In the genomic region with DNA sequence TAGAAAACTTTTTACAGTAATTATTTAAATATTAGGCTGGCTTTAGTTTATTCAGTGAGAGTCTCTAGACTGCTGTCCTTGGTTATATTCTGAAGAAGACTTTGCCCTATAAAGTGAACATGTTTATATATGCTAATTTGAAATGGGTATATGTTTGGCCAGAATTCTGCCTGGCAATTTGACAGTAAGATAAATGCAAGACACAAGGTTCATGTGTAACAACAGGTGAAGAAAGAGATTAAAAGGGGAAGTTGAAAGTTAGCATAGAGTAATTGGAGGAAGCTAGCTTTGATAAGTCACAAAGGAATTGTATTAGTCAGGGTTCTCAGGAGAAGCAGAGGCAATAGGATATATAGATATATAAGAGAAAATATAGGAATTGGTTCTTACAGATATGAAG, we compare ENCODE assay signal across 1 cellular context.
TF ChIP-seq lines count a peak whose summit lies in the region.

No MANE protein-coding gene starts in this region.

TF ChIP-seq in GM12878, 131 proteins besides CTCF, POLR2A, EP300 and RAD21 (continued from another document):
- TF ChIP-seq SKIL (IDR thresholded peaks at IDR 0.05; ENCODE audit: low read depth, poor library complexity, severe bottlenecking), result no peak
- TF ChIP-seq ZBED1 (IDR thresholded peaks at IDR 0.05; ENCODE audit: borderline replicate concordance), result no peak
- TF ChIP-seq YY1 (IDR thresholded peaks at IDR 0.05; ENCODE audit: low read depth, low read length), result no peak
- no peak for TF ChIP-seq NRF1 (conservative IDR thresholded peaks at IDR 0.05; ENCODE audit: low read depth, low read length)
- no peak for TF ChIP-seq ESRRA (IDR thresholded peaks at IDR 0.05; ENCODE audit: low read length)
- TF ChIP-seq GATAD2B (conservative IDR thresholded peaks at IDR 0.05; ENCODE audit: low read depth), result no peak
- TF ChIP-seq TCF7 (IDR thresholded peaks at IDR 0.05; ENCODE audit: borderline replicate concordance), result no peak
- TF ChIP-seq CEBPB (IDR thresholded peaks at IDR 0.05; ENCODE audit: borderline replicate concordance in 1 of 2, low read depth in 2 of 2, low read length in 2 of 2), result no peak
- TF ChIP-seq EED (IDR thresholded peaks at IDR 0.05; ENCODE audit: low read depth), result no peak
- TF ChIP-seq CHD1 (IDR thresholded peaks at IDR 0.05; ENCODE audit: low read depth, low read length), result no peak
- no peak for TF ChIP-seq TAF1 (IDR thresholded peaks at IDR 0.05; ENCODE audit: borderline replicate concordance, low read depth, low read length)
